In genomic region chr4:2468464-2469191, GRCh38 we compare ENCODE assay signal across 1 cellular context.
TF ChIP-seq lines count a peak whose summit lies in the region.

A gene with protein sequence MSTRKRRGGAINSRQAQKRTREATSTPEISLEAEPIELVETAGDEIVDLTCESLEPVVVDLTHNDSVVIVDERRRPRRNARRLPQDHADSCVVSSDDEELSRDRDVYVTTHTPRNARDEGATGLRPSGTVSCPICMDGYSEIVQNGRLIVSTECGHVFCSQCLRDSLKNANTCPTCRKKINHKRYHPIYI (plus strand): TSS chr4:2469106. CDS start chr4:2490494, 21,388 bp downstream.

TF ChIP-seq in WTC11, 78 proteins besides CTCF, POLR2A, EP300 and RAD21 (continued from another document):
- TF ChIP-seq OVOL2 (CRISPR knock-in tag; IDR thresholded peaks at IDR 0.05; ENCODE audit: borderline replicate concordance) (no peak), ATF2 (CRISPR knock-in tag; IDR thresholded peaks at IDR 0.05; ENCODE audit: borderline replicate concordance, low read depth) (peak; percentile 18; the same call in 1 of the 2 replicates), FOXP1 (CRISPR knock-in tag; IDR thresholded peaks at IDR 0.05; ENCODE audit: borderline replicate concordance) (no peak), CREB1 (CRISPR knock-in tag; IDR thresholded peaks at IDR 0.05) (no peak), ZNF263 (CRISPR knock-in tag; IDR thresholded peaks at IDR 0.05; ENCODE audit: low read depth) (no peak), JAZF1 (CRISPR knock-in tag; IDR thresholded peaks at IDR 0.05) (no peak), JUN (CRISPR knock-in tag; IDR thresholded peaks at IDR 0.05) (no peak), NR1H2 (CRISPR knock-in tag; IDR thresholded peaks at IDR 0.05) (0 out of 2 replicates have a peak, but pooled peaks have one; percentile 36), FOXJ3 (CRISPR knock-in tag; IDR thresholded peaks at IDR 0.05; ENCODE audit: borderline replicate concordance) (0 out of 2 replicates have a peak, but pooled peaks have one; percentile 48), TCF7 (CRISPR knock-in tag; IDR thresholded peaks at IDR 0.05; ENCODE audit: low read depth) (no peak), ETV6 (CRISPR knock-in tag; IDR thresholded peaks at IDR 0.05) (no peak), AR (CRISPR knock-in tag; IDR thresholded peaks at IDR 0.05) (no peak), USF1 (CRISPR knock-in tag; IDR thresholded peaks at IDR 0.05) (no peak), MLX (CRISPR knock-in tag; IDR thresholded peaks at IDR 0.05) (no peak), TP53 (CRISPR knock-in tag; IDR thresholded peaks at IDR 0.05) (no peak), CBFB (CRISPR knock-in tag; IDR thresholded peaks at IDR 0.05; ENCODE audit: low read depth) (no peak), ZNF423 (CRISPR knock-in tag; IDR thresholded peaks at IDR 0.05) (no peak)
- TF ChIP-seq, protein P1, sequence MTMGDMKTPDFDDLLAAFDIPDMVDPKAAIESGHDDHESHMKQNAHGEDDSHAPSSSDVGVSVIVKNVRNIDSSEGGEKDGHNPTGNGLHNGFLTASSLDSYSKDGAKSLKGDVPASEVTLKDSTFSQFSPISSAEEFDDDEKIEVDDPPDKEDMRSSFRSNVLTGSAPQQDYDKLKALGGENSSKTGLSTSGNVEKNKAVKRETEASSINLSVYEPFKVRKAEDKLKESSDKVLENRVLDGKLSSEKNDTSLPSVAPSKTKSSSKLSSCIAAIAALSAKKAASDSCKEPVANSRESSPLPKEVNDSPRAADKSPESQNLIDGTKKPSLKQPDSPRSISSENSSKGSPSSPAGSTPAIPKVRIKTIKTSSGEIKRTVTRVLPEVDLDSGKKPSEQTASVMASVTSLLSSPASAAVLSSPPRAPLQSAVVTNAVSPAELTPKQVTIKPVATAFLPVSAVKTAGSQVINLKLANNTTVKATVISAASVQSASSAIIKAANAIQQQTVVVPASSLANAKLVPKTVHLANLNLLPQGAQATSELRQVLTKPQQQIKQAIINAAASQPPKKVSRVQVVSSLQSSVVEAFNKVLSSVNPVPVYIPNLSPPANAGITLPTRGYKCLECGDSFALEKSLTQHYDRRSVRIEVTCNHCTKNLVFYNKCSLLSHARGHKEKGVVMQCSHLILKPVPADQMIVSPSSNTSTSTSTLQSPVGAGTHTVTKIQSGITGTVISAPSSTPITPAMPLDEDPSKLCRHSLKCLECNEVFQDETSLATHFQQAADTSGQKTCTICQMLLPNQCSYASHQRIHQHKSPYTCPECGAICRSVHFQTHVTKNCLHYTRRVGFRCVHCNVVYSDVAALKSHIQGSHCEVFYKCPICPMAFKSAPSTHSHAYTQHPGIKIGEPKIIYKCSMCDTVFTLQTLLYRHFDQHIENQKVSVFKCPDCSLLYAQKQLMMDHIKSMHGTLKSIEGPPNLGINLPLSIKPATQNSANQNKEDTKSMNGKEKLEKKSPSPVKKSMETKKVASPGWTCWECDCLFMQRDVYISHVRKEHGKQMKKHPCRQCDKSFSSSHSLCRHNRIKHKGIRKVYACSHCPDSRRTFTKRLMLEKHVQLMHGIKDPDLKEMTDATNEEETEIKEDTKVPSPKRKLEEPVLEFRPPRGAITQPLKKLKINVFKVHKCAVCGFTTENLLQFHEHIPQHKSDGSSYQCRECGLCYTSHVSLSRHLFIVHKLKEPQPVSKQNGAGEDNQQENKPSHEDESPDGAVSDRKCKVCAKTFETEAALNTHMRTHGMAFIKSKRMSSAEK (CRISPR knock-in tag; IDR thresholded peaks at IDR 0.05; ENCODE audit: borderline replicate concordance), result no peak
- TF ChIP-seq, protein P2, sequence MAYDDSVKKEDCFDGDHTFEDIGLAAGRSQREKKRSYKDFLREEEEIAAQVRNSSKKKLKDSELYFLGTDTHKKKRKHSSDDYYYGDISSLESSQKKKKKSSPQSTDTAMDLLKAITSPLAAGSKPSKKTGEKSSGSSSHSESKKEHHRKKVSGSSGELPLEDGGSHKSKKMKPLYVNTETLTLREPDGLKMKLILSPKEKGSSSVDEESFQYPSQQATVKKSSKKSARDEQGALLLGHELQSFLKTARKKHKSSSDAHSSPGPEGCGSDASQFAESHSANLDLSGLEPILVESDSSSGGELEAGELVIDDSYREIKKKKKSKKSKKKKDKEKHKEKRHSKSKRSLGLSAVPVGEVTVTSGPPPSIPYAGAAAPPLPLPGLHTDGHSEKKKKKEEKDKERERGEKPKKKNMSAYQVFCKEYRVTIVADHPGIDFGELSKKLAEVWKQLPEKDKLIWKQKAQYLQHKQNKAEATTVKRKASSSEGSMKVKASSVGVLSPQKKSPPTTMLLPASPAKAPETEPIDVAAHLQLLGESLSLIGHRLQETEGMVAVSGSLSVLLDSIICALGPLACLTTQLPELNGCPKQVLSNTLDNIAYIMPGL (CRISPR knock-in tag; IDR thresholded peaks at IDR 0.05), result no peak
- TF ChIP-seq, protein P3, sequence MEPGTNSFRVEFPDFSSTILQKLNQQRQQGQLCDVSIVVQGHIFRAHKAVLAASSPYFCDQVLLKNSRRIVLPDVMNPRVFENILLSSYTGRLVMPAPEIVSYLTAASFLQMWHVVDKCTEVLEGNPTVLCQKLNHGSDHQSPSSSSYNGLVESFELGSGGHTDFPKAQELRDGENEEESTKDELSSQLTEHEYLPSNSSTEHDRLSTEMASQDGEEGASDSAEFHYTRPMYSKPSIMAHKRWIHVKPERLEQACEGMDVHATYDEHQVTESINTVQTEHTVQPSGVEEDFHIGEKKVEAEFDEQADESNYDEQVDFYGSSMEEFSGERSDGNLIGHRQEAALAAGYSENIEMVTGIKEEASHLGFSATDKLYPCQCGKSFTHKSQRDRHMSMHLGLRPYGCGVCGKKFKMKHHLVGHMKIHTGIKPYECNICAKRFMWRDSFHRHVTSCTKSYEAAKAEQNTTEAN (CRISPR knock-in tag; IDR thresholded peaks at IDR 0.05), result no peak
- TF ChIP-seq, protein P4, sequence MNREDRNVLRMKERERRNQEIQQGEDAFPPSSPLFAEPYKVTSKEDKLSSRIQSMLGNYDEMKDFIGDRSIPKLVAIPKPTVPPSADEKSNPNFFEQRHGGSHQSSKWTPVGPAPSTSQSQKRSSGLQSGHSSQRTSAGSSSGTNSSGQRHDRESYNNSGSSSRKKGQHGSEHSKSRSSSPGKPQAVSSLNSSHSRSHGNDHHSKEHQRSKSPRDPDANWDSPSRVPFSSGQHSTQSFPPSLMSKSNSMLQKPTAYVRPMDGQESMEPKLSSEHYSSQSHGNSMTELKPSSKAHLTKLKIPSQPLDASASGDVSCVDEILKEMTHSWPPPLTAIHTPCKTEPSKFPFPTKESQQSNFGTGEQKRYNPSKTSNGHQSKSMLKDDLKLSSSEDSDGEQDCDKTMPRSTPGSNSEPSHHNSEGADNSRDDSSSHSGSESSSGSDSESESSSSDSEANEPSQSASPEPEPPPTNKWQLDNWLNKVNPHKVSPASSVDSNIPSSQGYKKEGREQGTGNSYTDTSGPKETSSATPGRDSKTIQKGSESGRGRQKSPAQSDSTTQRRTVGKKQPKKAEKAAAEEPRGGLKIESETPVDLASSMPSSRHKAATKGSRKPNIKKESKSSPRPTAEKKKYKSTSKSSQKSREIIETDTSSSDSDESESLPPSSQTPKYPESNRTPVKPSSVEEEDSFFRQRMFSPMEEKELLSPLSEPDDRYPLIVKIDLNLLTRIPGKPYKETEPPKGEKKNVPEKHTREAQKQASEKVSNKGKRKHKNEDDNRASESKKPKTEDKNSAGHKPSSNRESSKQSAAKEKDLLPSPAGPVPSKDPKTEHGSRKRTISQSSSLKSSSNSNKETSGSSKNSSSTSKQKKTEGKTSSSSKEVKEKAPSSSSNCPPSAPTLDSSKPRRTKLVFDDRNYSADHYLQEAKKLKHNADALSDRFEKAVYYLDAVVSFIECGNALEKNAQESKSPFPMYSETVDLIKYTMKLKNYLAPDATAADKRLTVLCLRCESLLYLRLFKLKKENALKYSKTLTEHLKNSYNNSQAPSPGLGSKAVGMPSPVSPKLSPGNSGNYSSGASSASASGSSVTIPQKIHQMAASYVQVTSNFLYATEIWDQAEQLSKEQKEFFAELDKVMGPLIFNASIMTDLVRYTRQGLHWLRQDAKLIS (CRISPR knock-in tag; IDR thresholded peaks at IDR 0.05; ENCODE audit: borderline replicate concordance), result no peak
